1 cellular context compared by ENCODE assay signal in the genomic region with DNA sequence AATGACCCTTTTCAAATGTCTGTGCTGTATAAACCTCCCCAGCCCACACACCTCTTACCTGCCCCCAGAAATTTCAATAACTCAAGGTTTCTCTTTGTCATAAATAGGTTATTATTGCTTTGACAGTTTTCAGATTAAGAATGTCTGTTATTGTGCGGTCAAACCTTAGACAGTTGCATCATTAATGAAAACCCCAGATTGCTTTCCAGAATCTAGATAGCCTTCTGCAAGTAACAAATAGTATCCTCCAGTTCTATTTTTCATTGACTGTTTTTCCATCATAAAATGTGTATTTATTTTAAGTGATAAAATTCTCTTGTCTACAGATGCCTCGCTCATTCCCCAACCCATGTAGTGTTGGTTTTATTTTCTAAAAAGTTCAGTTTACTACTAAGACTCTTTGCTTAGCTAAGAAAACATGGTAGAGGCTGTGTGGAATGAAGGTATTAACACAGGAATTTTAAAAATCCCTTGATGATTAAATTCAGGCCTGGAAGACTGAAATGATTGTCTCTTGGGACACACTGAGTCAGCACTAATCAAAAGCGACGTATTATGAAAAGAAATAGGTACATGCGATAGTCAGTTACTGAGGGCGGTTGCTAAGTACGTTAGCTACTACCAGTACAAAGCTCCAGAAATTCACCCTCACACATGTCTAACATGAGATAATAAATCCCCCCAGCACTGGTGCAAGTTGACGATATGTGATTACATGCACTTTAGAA.
TF ChIP-seq lines count a peak whose summit lies in the region.

No MANE protein-coding gene starts in this region.

TF ChIP-seq in GM23338, 12 proteins besides CTCF, POLR2A, EP300 and RAD21 (continued from another document):
- TF ChIP-seq, protein P1, sequence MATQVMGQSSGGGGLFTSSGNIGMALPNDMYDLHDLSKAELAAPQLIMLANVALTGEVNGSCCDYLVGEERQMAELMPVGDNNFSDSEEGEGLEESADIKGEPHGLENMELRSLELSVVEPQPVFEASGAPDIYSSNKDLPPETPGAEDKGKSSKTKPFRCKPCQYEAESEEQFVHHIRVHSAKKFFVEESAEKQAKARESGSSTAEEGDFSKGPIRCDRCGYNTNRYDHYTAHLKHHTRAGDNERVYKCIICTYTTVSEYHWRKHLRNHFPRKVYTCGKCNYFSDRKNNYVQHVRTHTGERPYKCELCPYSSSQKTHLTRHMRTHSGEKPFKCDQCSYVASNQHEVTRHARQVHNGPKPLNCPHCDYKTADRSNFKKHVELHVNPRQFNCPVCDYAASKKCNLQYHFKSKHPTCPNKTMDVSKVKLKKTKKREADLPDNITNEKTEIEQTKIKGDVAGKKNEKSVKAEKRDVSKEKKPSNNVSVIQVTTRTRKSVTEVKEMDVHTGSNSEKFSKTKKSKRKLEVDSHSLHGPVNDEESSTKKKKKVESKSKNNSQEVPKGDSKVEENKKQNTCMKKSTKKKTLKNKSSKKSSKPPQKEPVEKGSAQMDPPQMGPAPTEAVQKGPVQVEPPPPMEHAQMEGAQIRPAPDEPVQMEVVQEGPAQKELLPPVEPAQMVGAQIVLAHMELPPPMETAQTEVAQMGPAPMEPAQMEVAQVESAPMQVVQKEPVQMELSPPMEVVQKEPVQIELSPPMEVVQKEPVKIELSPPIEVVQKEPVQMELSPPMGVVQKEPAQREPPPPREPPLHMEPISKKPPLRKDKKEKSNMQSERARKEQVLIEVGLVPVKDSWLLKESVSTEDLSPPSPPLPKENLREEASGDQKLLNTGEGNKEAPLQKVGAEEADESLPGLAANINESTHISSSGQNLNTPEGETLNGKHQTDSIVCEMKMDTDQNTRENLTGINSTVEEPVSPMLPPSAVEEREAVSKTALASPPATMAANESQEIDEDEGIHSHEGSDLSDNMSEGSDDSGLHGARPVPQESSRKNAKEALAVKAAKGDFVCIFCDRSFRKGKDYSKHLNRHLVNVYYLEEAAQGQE (IDR thresholded peaks at IDR 0.05; ENCODE audit: unreplicated experiment) = no peak
- TF ChIP-seq POLR2AphosphoS5 (IDR thresholded peaks at IDR 0.05; ENCODE audit: low read depth) (no peak), EZH2phosphoT487 (IDR thresholded peaks at IDR 0.05; ENCODE audit: unreplicated experiment) (no peak), CREB1 (CRISPR knock-in tag; IDR thresholded peaks at IDR 0.05; ENCODE audit: low read depth) (no peak)
- TF ChIP-seq, protein P2, sequence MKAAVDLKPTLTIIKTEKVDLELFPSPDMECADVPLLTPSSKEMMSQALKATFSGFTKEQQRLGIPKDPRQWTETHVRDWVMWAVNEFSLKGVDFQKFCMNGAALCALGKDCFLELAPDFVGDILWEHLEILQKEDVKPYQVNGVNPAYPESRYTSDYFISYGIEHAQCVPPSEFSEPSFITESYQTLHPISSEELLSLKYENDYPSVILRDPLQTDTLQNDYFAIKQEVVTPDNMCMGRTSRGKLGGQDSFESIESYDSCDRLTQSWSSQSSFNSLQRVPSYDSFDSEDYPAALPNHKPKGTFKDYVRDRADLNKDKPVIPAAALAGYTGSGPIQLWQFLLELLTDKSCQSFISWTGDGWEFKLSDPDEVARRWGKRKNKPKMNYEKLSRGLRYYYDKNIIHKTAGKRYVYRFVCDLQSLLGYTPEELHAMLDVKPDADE (IDR thresholded peaks at IDR 0.05) = no peak
TF ChIP-seq in GM23338: peak in this region for 0.
